In the genomic region with DNA sequence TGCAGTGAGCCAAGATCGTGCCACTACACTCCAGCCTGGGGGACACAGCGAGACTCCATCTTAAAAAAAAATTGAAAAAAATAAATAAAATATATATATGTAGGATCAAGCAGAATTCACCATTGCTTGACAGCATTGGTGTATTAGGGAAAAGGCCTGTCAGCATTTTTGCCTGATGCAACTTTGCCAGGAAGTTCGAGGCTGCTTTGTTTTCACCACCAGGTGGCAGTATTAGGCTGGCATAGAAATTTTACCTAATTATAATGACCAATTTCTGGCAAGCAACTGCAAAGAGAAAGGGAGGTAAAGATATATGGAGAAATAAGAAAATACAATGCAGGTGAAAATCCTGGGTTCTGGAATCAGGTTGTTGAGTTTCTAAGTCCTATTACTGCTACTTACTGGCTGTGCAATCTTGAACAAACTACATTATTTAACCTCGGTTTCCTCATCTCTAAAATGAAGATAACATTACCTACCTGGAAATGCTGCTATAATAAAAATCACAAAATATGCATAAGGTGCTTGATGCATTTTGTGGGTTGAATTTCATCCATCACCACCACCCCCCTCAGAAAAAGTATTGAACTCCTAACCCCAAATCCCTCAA, we compare ENCODE assay signal across 9 cellular contexts. TPM values are rescaled to one million over a fixed set of nuclear protein-coding genes. Genes with fewer than 3 reads are reported as not detected.
DNase-seq lines count a peak whose midpoint lies in the region; ATAC-seq and TF ChIP-seq lines count a peak whose summit lies in the region.
"Had no signal": no experiment of that assay in that cellular context is flagged by ENCODE, and none has a peak within 500 bp of the region (broad histone marks: within the 10 kb centered on the region; RNA-seq: fewer than 3 reads in every experiment).

No MANE protein-coding gene starts in this region.

- TF ChIP-seq EP300 in esophagus muscularis mucosa (IDR thresholded peaks at IDR 0.05), result no peak

- H3K4me3 Mint-ChIP-seq in Caco-2 (ENCODE audit: unreplicated experiment) (no peak overlapping the region), type B pancreatic cell (no peak overlapping the region)
- H3K4me3 Mint-ChIP-seq in naive thymus-derived CD8-positive, alpha-beta T cell, result no peak overlapping the region

- no peak overlapping the region for H3K4me3 ChIP-seq in Caco-2 (ENCODE audit: low read depth, low read length)
- H3K4me3 ChIP-seq in PC-3 (ENCODE audit: low read length), result no peak overlapping the region
- no peak overlapping the region for H3K4me3 ChIP-seq in esophagus muscularis mucosa

- in situ Hi-C loops in KBM-7 (cut with MboI; ENCODE audit: low pct_unique_long_range_greater_than_20kb, low sequenced_read_pairs), result no loop called here

- BruUV-seq in Caco-2 (replicated peaks; lab: Mats Ljungman, UMichigan), result no TSS peak
- BruUV-seq in PC-3 (replicated peaks; lab: Mats Ljungman, UMichigan), result no TSS peak

- H3K9me2 ChIP-seq in PC-3 (replicated peaks; ENCODE audit: low read length), result no peaks in the 10 kb centered on the region

- H3K27me3 ChIP-seq in Caco-2 (replicated peaks; ENCODE audit: control insufficient read depth, insufficient read depth, low read length), result no peaks in the 10 kb centered on the region
- H3K27me3 ChIP-seq in PC-3 (ENCODE audit: low read length), result no peaks in the 10 kb centered on the region
- no peaks in the 10 kb centered on the region for H3K27me3 ChIP-seq in esophagus muscularis mucosa

- H4K20me1 ChIP-seq in PC-3 (ENCODE audit: low read length), result no peaks in the 10 kb centered on the region

- no peak overlapping the region for H3K9ac ChIP-seq in PC-3 (ENCODE audit: low read length)

- DNase-seq in Caco-2 (peak; percentile 73 to 86), KBM-7 (peak; percentile 78), PC-3 (peak; percentile 94), activated T-cell treated with anti-CD3 and anti-CD28 coated beads for 48 hours (ENCODE audit: low read depth) (peak; percentile 38), esophagus muscularis mucosa (ENCODE audit: extremely low spot score) (no peak), type B pancreatic cell (ENCODE audit: extremely low spot score, unreplicated experiment) (no peak)
- DNase-seq in naive thymus-derived CD8-positive, alpha-beta T cell, result peak; percentile 23 to 77 (median 60)

- CTCF ChIA-PET in Caco-2 (lab: Charles Lee), result interaction anchor here (0.7 kb wide), 1 partner anchor 346 kb away, joined by 3 read pairs; no protein-coding TSS in a partner anchor
- CTCF ChIA-PET in PC-3 (lab: Charles Lee), result no interaction called here

- H3K27ac ChIP-seq in PC-3 (ENCODE audit: low read length) (no peak overlapping the region), esophagus muscularis mucosa (replicated peaks in 1 of 4) (no peak overlapping the region)

- POLR2A ChIA-PET in Caco-2 (lab: Charles Lee) (no interaction called here), PC-3 (lab: Charles Lee; ENCODE audit: unreplicated experiment) (no interaction called here)
- POLR2A ChIA-PET in naive thymus-derived CD8-positive, alpha-beta T cell (lab: Charles Lee), result no interaction called here

- WGBS in esophagus muscularis mucosa, result 62% methylated on average over 4 of the region's 4 CpGs

- TF ChIP-seq CTCF in Caco-2 (IDR thresholded peaks at IDR 0.05; ENCODE audit: insufficient read depth in 1 of 2, low read depth in 1 of 2, low read length in 1 of 2, severe bottlenecking in 1 of 2, unreplicated experiment in 1 of 2) (peak; percentile 93 to 98), PC-3 (conservative IDR thresholded peaks at IDR 0.05; ENCODE audit: low read depth, low read length) (peak; percentile 88), esophagus muscularis mucosa (IDR thresholded peaks at IDR 0.05) (peak; percentile 87 to 95 (median 92)), type B pancreatic cell (conservative IDR thresholded peaks at IDR 0.05) (peak; percentile 96)

- H3K36me3 ChIP-seq in Caco-2 (ENCODE audit: control insufficient read depth, insufficient read depth, low read length) (no peaks in the 10 kb centered on the region), PC-3 (ENCODE audit: low read depth, low read length) (no peaks in the 10 kb centered on the region), esophagus muscularis mucosa (no peaks in the 10 kb centered on the region)

- H3K9me3 Mint-ChIP-seq in Caco-2 (ENCODE audit: unreplicated experiment) (no peaks in the 10 kb centered on the region), type B pancreatic cell (no peaks in the 10 kb centered on the region)
- H3K9me3 Mint-ChIP-seq in naive thymus-derived CD8-positive, alpha-beta T cell, result no peaks in the 10 kb centered on the region
- H3K9me3 Mint-ChIP-seq: IgD-negative memory B cell had no signal

- no peak overlapping the region for H3K4me2 ChIP-seq in PC-3 (ENCODE audit: low read length)

- H3K27me3 Mint-ChIP-seq in Caco-2 (ENCODE audit: insufficient read depth, unreplicated experiment), result no peaks in the 10 kb centered on the region
- H3K27me3 Mint-ChIP-seq in naive thymus-derived CD8-positive, alpha-beta T cell, result peaks cover 0 to under 1% (median 0%) of the 10 kb centered on the region in 5 donors
- no peaks in the 10 kb centered on the region for H3K27me3 Mint-ChIP-seq in type B pancreatic cell

- intact Hi-C loops in Caco-2 (cut with micrococcal nuclease; ENCODE audit: unreplicated experiment), result loop anchor here (1.0 to 2.0 kb wide), 6 partner anchors 21 to 276 kb away; no protein-coding TSS in a partner anchor
- intact Hi-C loops in PC-3 (cut with micrococcal nuclease), result loop anchor here (1.0 kb wide), 3 partner anchors 21 to 212 kb away; no protein-coding TSS in a partner anchor
- intact Hi-C loops in esophagus muscularis mucosa (cut with DNase I), result no loop called here

- H3F3A ChIP-seq in PC-3 (ENCODE audit: low read length, unreplicated experiment), result peaks cover 18% of the 10 kb centered on the region

- no peaks in the 10 kb centered on the region for H3K79me2 ChIP-seq in PC-3 (ENCODE audit: low read length)

- H3K4me1 ChIP-seq in Caco-2 (no peaks in the 10 kb centered on the region), PC-3 (ENCODE audit: insufficient read depth, low read length) (peaks cover 32% of the 10 kb centered on the region), esophagus muscularis mucosa (no peaks in the 10 kb centered on the region)

- H2AFZ ChIP-seq in PC-3 (ENCODE audit: low read length), result no peak overlapping the region

- no peak overlapping the region for H3K27ac Mint-ChIP-seq in Caco-2 (ENCODE audit: unreplicated experiment)
- no peak overlapping the region for H3K27ac Mint-ChIP-seq in naive thymus-derived CD8-positive, alpha-beta T cell
- H3K27ac Mint-ChIP-seq in type B pancreatic cell, result no peak overlapping the region
- H3K27ac Mint-ChIP-seq: IgD-negative memory B cell had no signal

- ATAC-seq in PC-3 (no peak), GM19463 (IDR thresholded peaks at IDR 0.05; ENCODE audit: unreplicated experiment) (no peak)
- ATAC-seq in naive thymus-derived CD8-positive, alpha-beta T cell, result peak in 1 of 2 donors; percentile 39

- no peaks in the 10 kb centered on the region for H3K36me3 Mint-ChIP-seq in Caco-2 (ENCODE audit: insufficient read depth, unreplicated experiment)
- no peaks in the 10 kb centered on the region for H3K36me3 Mint-ChIP-seq in naive thymus-derived CD8-positive, alpha-beta T cell
- H3K36me3 Mint-ChIP-seq in type B pancreatic cell, result no peaks in the 10 kb centered on the region
- H3K36me3 Mint-ChIP-seq: IgD-negative memory B cell had no signal

- H3K9me3 ChIP-seq in Caco-2 (no peaks in the 10 kb centered on the region), PC-3 (ENCODE audit: low read length) (no peaks in the 10 kb centered on the region), esophagus muscularis mucosa (no peaks in the 10 kb centered on the region)

- H3K4me1 Mint-ChIP-seq in Caco-2 (ENCODE audit: low read depth, unreplicated experiment) (peaks cover 7% of the 10 kb centered on the region), type B pancreatic cell (ENCODE audit: unreplicated experiment) (peaks cover 3% of the 10 kb centered on the region)
- no peaks in the 10 kb centered on the region for H3K4me1 Mint-ChIP-seq in naive thymus-derived CD8-positive, alpha-beta T cell
- H3K4me1 Mint-ChIP-seq: IgD-negative memory B cell had no signal

- TF ChIP-seq POLR2A in esophagus muscularis mucosa (IDR thresholded peaks at IDR 0.05; ENCODE audit: low read depth), result no peak

RNA-seq across cellular contexts. Expression of a gene that starts 24.7 kb away (rescaled TPM):
- 0.79 and 1.6 TPM in 2 replicates for total RNA-seq in Caco-2 (2022)
- 0.47 TPM in 1 of 2 replicates, not detected in the other for total RNA-seq in PC-3 (2014; rRNA removed)
- 10 to 100 TPM; 12.0 to 47.1 (median 18.5) TPM for total RNA-seq in esophagus muscularis mucosa
- 1 to 10 TPM; 1.2 to 1.4 TPM for total RNA-seq in naive thymus-derived CD8-positive, alpha-beta T cell
- 1 to 10 TPM in 2 of 3 donors, under 1 TPM in 1; 0.45 to 1.6 (median 1.4) TPM for polyA plus RNA-seq in naive thymus-derived CD8-positive, alpha-beta T cell
- total RNA-seq in type B pancreatic cell (ENCODE audit: low replicate concordance), result 9.2 and 17.9 TPM in 2 replicates
- polyA plus RNA-seq: IgD-negative memory B cell had no signal

RNA-seq across cellular contexts. Expression of a gene that starts 37.0 kb away (rescaled TPM):
- 37.3 and 40.2 TPM in 2 replicates for total RNA-seq in Caco-2 (2022)
- total RNA-seq in PC-3 (2014; rRNA removed), result 8.6 and 9.0 TPM in 2 replicates
- total RNA-seq in esophagus muscularis mucosa, result 10 to 100 TPM; 14.5 to 22.1 (median 17.4) TPM
- total RNA-seq in naive thymus-derived CD8-positive, alpha-beta T cell, result 10 to 100 TPM; 11.1 to 11.6 TPM
- under 1 TPM; 0.14 to 0.33 (median 0.16) TPM for polyA plus RNA-seq in naive thymus-derived CD8-positive, alpha-beta T cell
- 24.1 and 28.0 TPM in 2 replicates for total RNA-seq in type B pancreatic cell (ENCODE audit: low replicate concordance)

RNA-seq across cellular contexts. Expression of a gene that starts 50.6 kb away (rescaled TPM):
- not detected in 2 replicates for total RNA-seq in Caco-2 (2022)
- total RNA-seq in PC-3 (2014; rRNA removed), result not detected in 2 replicates
- not detected for total RNA-seq in esophagus muscularis mucosa
- total RNA-seq in naive thymus-derived CD8-positive, alpha-beta T cell, result not detected
- not detected for polyA plus RNA-seq in naive thymus-derived CD8-positive, alpha-beta T cell
- 0.75 TPM in 1 of 2 replicates, not detected in the other for total RNA-seq in type B pancreatic cell (ENCODE audit: low replicate concordance)
- polyA plus RNA-seq: IgD-negative memory B cell had no signal

RNA-seq across cellular contexts. Expression of a gene that starts 53.0 kb away (rescaled TPM):
- total RNA-seq in Caco-2 (2022) (0.61 and 1.2 TPM in 2 replicates), PC-3 (2014; rRNA removed) (not detected in 2 replicates), esophagus muscularis mucosa (not detected), type B pancreatic cell (ENCODE audit: low replicate concordance) (not detected in 2 replicates)
- not detected for total RNA-seq in naive thymus-derived CD8-positive, alpha-beta T cell
- not detected for polyA plus RNA-seq in naive thymus-derived CD8-positive, alpha-beta T cell
- polyA plus RNA-seq: IgD-negative memory B cell had no signal

Comparison
In these comparisons a context has a peak if more than half of its experiments do, and no peak if none do; other contexts are left out.
1. DNase-seq: peak in Caco-2 (2 of 2), KBM-7 (single experiment), PC-3 (single experiment), activated T-cell treated with anti-CD3 and anti-CD28 coated beads for 48 hours (single experiment) and naive thymus-derived CD8-positive, alpha-beta T cell (10 of 10); none in esophagus muscularis mucosa (single experiment) and type B pancreatic cell (single experiment).
2. Peak in every context shown above with its lines, with median percentiles within 50 percentile points of each other: CTCF ChIP-seq.